Comparison of ENCODE assay signal across 1 cellular context in the genomic region with DNA sequence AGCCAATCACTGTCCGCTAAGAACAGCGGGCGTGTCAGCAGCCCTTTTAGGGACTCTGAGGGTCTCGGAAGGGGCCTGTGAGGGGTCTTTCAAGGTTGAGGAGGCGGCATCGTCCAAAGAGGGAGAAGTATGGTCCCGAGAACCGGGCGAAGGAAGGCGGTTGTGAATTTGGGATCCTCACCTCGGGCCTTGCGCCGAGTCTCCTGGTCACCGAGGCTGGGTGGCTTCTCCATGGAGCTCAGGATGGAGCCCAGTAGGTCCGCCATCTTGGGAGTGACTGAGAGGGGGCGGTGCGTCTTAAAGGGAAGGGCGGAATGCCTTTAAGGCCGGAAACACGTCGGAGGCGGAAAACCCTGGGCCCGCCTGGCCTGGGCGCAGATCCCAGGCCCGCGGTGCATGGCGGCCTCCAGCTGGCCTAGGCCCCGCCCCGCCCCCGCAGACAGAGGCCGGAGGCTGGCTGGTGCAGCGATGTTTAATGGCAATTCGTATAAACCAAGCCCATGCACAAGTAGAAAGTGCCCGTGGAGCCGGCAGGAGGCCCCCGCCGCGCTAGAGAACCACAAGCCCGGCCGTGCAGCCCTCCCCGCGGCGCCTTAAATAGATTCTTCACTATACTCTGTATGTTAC.
A peak's percentile ranks its signal among the peaks of the same experiment; 100 is the strongest.
TF ChIP-seq lines count a peak whose summit lies in the region.

SPAG7 (minus strand) TSS at position 279 of the 627 bp plus-strand sequence; CDS start at position 266, 13 bp downstream.

TF ChIP-seq in K562, 482 proteins besides CTCF, POLR2A, EP300 and RAD21 (continued from another document and continues in another):
- TF ChIP-seq, protein P1, sequence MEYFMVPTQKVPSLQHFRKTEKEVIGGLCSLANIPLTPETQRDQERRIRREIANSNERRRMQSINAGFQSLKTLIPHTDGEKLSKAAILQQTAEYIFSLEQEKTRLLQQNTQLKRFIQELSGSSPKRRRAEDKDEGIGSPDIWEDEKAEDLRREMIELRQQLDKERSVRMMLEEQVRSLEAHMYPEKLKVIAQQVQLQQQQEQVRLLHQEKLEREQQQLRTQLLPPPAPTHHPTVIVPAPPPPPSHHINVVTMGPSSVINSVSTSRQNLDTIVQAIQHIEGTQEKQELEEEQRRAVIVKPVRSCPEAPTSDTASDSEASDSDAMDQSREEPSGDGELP (CRISPR knock-in tag; IDR thresholded peaks at IDR 0.05; ENCODE audit: borderline replicate concordance) = peak; percentile 99
- no peak for TF ChIP-seq KHSRP (IDR thresholded peaks at IDR 0.05)
- no peak for TF ChIP-seq SETDB1 (IDR thresholded peaks at IDR 0.05; ENCODE audit: low read length)
- TF ChIP-seq, protein P2, sequence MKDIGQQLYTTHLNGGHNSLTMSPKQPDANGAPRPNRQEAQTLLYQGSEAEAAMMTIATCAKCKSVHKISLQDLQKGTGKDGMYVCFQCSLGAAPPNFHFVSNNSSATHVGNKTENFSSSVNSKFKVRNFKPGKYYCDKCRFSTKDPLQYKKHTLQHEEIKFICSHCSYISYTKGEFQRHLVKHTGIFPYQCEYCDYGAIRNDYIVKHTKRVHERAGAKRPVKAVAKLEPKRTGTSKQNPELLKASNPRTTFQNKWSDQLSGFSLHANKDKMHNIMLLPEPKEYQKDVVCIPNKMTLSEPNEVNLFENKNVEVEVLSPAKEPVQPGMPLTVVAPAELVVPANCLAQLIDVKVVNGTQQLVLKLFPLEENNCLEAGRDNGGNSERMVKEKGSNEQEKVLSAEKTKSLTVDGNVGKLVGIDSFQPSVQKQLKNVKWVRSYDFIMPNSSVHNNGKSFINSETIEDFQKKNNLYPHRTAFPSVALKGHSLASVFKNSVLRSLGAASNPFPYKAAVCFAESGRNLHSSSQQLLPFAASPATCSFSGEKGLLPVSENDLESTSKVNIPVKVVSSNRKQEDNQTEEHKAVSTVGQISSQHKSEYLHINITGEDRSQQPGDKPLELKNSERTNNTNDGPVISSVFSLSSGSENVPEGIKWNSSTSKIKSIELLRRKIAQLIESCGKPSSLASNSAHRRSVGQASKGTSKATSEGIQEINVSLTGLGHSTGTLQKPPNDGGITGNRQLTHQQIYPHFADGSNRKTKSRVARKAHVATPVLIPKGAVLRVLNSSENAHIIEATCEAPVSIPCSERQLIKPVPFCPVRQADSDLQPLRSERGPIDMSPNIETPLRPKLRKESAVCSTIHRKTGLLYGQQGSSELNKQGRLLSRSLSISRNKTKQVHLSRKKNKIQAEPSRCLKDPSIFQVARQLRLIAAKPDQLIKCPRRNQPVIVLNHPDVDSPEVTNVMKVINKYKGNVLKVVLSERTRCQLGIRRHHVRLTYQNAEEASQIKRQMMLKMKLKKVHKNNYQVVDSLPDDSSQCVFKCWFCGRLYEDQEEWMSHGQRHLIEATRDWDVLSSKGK (CRISPR knock-in tag; IDR thresholded peaks at IDR 0.05) = no peak
- no peak for TF ChIP-seq TAF15 (IDR thresholded peaks at IDR 0.05; ENCODE audit: low read depth, low read length)
- TF ChIP-seq NFYB (IDR thresholded peaks at IDR 0.05; ENCODE audit: extremely low read depth, insufficient read length) = no peak
- TF ChIP-seq, protein P3, sequence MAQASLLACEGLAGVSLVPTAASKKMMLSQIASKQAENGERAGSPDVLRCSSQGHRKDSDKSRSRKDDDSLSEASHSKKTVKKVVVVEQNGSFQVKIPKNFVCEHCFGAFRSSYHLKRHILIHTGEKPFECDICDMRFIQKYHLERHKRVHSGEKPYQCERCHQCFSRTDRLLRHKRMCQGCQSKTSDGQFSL (CRISPR knock-in tag; IDR thresholded peaks at IDR 0.05) = no peak; the same call in 1 of the 2 replicates
- TF ChIP-seq, protein P3 (tag; IDR thresholded peaks at IDR 0.05) = no peak
- TF ChIP-seq NFIC (IDR thresholded peaks at IDR 0.05) = peak; percentile 27; the same call in 1 of the 2 replicates
- no peak for TF ChIP-seq RAD51 (IDR thresholded peaks at IDR 0.05; ENCODE audit: borderline replicate concordance, low read depth)
- TF ChIP-seq ZFP91 (CRISPR knock-in tag; IDR thresholded peaks at IDR 0.05) = no peak
- TF ChIP-seq XRCC5 (IDR thresholded peaks at IDR 0.05; ENCODE audit: low read depth, low read length) = peak; percentile 42; the same call in 1 of the 2 replicates
- TF ChIP-seq ERF (CRISPR knock-in tag; IDR thresholded peaks at IDR 0.05) = no peak
- no peak for TF ChIP-seq MIER1 (IDR thresholded peaks at IDR 0.05; ENCODE audit: low read depth)
- TF ChIP-seq ZNF280A (IDR thresholded peaks at IDR 0.05; ENCODE audit: low read depth, partially characterized antibody) = no peak
- TF ChIP-seq ETV6 (IDR thresholded peaks at IDR 0.05; ENCODE audit: borderline replicate concordance in 1 of 2, low read depth in 2 of 2, low read length in 1 of 2) = no peak; a peak in 1 of 4 replicates
- 0 out of 2 replicates have a peak, but pooled peaks have one; percentile 29 for TF ChIP-seq ETV6 (CRISPR knock-in tag; IDR thresholded peaks at IDR 0.05; ENCODE audit: borderline replicate concordance)
- TF ChIP-seq BDP1 (IDR thresholded peaks at IDR 0.05; ENCODE audit: insufficient read depth, insufficient read length) = no peak
- no peak for TF ChIP-seq SNRNP70 (optimal IDR thresholded peaks at IDR 0.05; ENCODE audit: low read depth, low read length)
- peak; percentile 83 for TF ChIP-seq TAF1 (IDR thresholded peaks at IDR 0.05; ENCODE audit: control insufficient read depth, extremely low read depth, insufficient read depth, low read length, severe bottlenecking)
- TF ChIP-seq KDM1A (IDR thresholded peaks at IDR 0.05) = no peak
- no peak for TF ChIP-seq RFX7 (CRISPR knock-in tag; IDR thresholded peaks at IDR 0.05)
- TF ChIP-seq SMAD3 (CRISPR knock-in tag; conservative IDR thresholded peaks at IDR 0.05) = no peak
- TF ChIP-seq ILK (tag; IDR thresholded peaks at IDR 0.05; ENCODE audit: borderline replicate concordance, low read depth) = no peak
- 0 out of 2 replicates have a peak, but pooled peaks have one; percentile 16 for TF ChIP-seq MYNN (IDR thresholded peaks at IDR 0.05)
- no peak for TF ChIP-seq MYNN (CRISPR knock-in tag; IDR thresholded peaks at IDR 0.05)
- TF ChIP-seq SMARCA4 (IDR thresholded peaks at IDR 0.05) = no peak
- no peak for TF ChIP-seq SREBF1 (IDR thresholded peaks at IDR 0.05; ENCODE audit: borderline replicate concordance, low read depth, low read length)
- TF ChIP-seq HEY1 (CRISPR knock-in tag; IDR thresholded peaks at IDR 0.05; ENCODE audit: borderline replicate concordance) = no peak
- no peak for TF ChIP-seq KAT7 (CRISPR knock-in tag; IDR thresholded peaks at IDR 0.05; ENCODE audit: borderline replicate concordance)
- TF ChIP-seq HDAC1 (IDR thresholded peaks at IDR 0.05) = no peak
- TF ChIP-seq CLOCK (CRISPR knock-in tag; IDR thresholded peaks at IDR 0.05; ENCODE audit: borderline replicate concordance) = no peak
- no peak for TF ChIP-seq MCM7 (IDR thresholded peaks at IDR 0.05)
- no peak for TF ChIP-seq TCFL5 (CRISPR knock-in tag; conservative IDR thresholded peaks at IDR 0.05)
- no peak for TF ChIP-seq NONO (IDR thresholded peaks at IDR 0.05; ENCODE audit: low read depth in 2 of 2, low read length in 1 of 2)
- TF ChIP-seq ZNF311 (CRISPR knock-in tag; IDR thresholded peaks at IDR 0.05) = no peak
- TF ChIP-seq LARP7 (IDR thresholded peaks at IDR 0.05) = no peak
- TF ChIP-seq ZNF695 (CRISPR knock-in tag; IDR thresholded peaks at IDR 0.05) = no peak
- TF ChIP-seq MTA2 (IDR thresholded peaks at IDR 0.05; ENCODE audit: low read depth) = no peak
- TF ChIP-seq, protein P4, sequence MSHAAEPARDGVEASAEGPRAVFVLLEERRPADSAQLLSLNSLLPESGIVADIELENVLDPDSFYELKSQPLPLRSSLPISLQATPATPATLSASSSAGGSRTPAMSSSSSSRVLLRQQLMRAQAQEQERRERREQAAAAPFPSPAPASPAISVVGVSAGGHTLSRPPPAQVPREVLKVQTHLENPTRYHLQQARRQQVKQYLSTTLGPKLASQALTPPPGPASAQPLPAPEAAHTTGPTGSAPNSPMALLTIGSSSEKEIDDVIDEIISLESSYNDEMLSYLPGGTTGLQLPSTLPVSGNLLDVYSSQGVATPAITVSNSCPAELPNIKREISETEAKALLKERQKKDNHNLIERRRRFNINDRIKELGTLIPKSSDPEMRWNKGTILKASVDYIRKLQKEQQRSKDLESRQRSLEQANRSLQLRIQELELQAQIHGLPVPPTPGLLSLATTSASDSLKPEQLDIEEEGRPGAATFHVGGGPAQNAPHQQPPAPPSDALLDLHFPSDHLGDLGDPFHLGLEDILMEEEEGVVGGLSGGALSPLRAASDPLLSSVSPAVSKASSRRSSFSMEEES (CRISPR knock-in tag; IDR thresholded peaks at IDR 0.05) = no peak
- no peak for TF ChIP-seq SPI1 (IDR thresholded peaks at IDR 0.05; ENCODE audit: borderline replicate concordance, low read depth, low read length)
- no peak for TF ChIP-seq WHSC1 (IDR thresholded peaks at IDR 0.05; ENCODE audit: low read length)
- TF ChIP-seq TAL1 (IDR thresholded peaks at IDR 0.05) = no peak
- TF ChIP-seq, protein P5, sequence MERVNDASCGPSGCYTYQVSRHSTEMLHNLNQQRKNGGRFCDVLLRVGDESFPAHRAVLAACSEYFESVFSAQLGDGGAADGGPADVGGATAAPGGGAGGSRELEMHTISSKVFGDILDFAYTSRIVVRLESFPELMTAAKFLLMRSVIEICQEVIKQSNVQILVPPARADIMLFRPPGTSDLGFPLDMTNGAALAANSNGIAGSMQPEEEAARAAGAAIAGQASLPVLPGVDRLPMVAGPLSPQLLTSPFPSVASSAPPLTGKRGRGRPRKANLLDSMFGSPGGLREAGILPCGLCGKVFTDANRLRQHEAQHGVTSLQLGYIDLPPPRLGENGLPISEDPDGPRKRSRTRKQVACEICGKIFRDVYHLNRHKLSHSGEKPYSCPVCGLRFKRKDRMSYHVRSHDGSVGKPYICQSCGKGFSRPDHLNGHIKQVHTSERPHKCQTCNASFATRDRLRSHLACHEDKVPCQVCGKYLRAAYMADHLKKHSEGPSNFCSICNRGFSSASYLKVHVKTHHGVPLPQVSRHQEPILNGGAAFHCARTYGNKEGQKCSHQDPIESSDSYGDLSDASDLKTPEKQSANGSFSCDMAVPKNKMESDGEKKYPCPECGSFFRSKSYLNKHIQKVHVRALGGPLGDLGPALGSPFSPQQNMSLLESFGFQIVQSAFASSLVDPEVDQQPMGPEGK (CRISPR knock-in tag; IDR thresholded peaks at IDR 0.05; ENCODE audit: borderline replicate concordance) = no peak
- no peak for TF ChIP-seq KAT2B (IDR thresholded peaks at IDR 0.05; ENCODE audit: low read depth, low read length)
- TF ChIP-seq ZNF212 (CRISPR knock-in tag; IDR thresholded peaks at IDR 0.05) = no peak
- no peak for TF ChIP-seq CEBPG (CRISPR knock-in tag; IDR thresholded peaks at IDR 0.05)
- TF ChIP-seq CEBPG (tag; conservative IDR thresholded peaks at IDR 0.05 in 1 of 2, IDR thresholded peaks at IDR 0.05 in 1 of 2) = no peak
- TF ChIP-seq EZH2 (IDR thresholded peaks at IDR 0.05; ENCODE audit: borderline replicate concordance, low read depth, low read length) = no peak
- no peak for TF ChIP-seq ID3 (CRISPR knock-in tag; IDR thresholded peaks at IDR 0.05)
- no peak for TF ChIP-seq ID3 (tag; IDR thresholded peaks at IDR 0.05)
- no peak for TF ChIP-seq ZKSCAN8 (CRISPR knock-in tag; IDR thresholded peaks at IDR 0.05)
